ENCODE assay signal across 11 cellular contexts in the genomic region with DNA sequence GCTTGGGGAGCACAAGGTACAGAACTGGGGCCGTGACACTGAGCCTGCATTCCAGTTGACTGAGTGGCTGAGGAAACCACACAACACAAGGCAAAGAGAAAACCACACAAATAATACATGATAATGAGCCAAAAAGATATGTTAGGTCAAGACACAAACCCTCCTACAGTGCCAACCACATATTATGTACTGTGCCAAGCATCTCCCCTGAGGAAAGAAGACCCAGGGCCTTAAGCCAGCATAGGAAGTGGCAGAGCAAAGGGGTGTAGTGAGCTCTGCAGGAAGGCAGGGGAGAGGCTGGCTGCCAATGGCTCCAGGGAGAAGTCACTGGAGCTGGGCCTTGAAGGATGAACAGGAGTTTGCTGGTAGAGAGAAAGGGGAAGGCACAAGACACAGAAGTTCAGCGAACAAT. TPM values are rescaled to one million over a fixed set of nuclear protein-coding genes. Genes with fewer than 3 reads are reported as not detected.
DNase-seq lines count a peak whose midpoint lies in the region; ATAC-seq and TF ChIP-seq lines count a peak whose summit lies in the region.
"Had no signal": no experiment of that assay in that cellular context is flagged by ENCODE, and none has a peak within 500 bp of the region (broad histone marks: within the 10 kb centered on the region; RNA-seq: fewer than 3 reads in every experiment).

No MANE protein-coding gene starts in this region.

- DNase-seq in CD8-positive, alpha-beta memory T cell, result no peak
- DNase-seq in Kasumi-1 (lab: John Stamatoyannopoulos, UW), result peak; percentile 56 to 68
- DNase-seq in amniotic stem cell (lab: John Stamatoyannopoulos, UW), result peak; percentile 23
- DNase-seq in mesothelial cell of epicardium (ENCODE audit: low spot score in 2 of 2, unreplicated experiment in 2 of 2), result no peak
- no peak for DNase-seq in prostate gland (ENCODE audit: low spot score)
- no peak for DNase-seq in NCI-H1092 (lab: John Stamatoyannopoulos, UW)
- no peak for DNase-seq in WERI-Rb-1
- DNase-seq: activated CD4-positive, CD25-positive, alpha-beta regulatory T cell; central memory CD4-positive, alpha-beta T cell; small intestine had no signal

- H3K4me1 ChIP-seq in CD8-positive, alpha-beta memory T cell (ENCODE audit: insufficient read depth, low read length), result peaks cover 23% of the 10 kb centered on the region
- no peaks in the 10 kb centered on the region for H3K4me1 ChIP-seq in prostate gland (replicated peaks)

- POLR2A ChIA-PET in CD8-positive, alpha-beta memory T cell (lab: Charles Lee), result interaction anchor here (0.6 kb wide), 1 partner anchor 16 kb away, joined by 4 read pairs; no protein-coding TSS in a partner anchor

- 86% methylated on average over 2 of the region's 2 CpGs for WGBS in prostate gland

- TF ChIP-seq POLR2A in prostate gland (IDR thresholded peaks at IDR 0.05), result no peak

- no peaks in the 10 kb centered on the region for H3K36me3 ChIP-seq in CD8-positive, alpha-beta memory T cell (ENCODE audit: insufficient read depth, low read length)
- no peaks in the 10 kb centered on the region for H3K36me3 ChIP-seq in prostate gland
- no peaks in the 10 kb centered on the region; the same call in 1 of the 2 replicates for H3K36me3 ChIP-seq in WERI-Rb-1

- H3K36me3 Mint-ChIP-seq in CD8-positive, alpha-beta memory T cell, result peaks cover 0 to 3% (median 3%) of the 10 kb centered on the region in 3 donors
- H3K36me3 Mint-ChIP-seq in mesothelial cell of epicardium, result peaks cover 14% of the 10 kb centered on the region

- no peak for ATAC-seq in GM18909 (IDR thresholded peaks at IDR 0.05; ENCODE audit: poor library complexity, unreplicated experiment)

- intact Hi-C loops in prostate gland (cut with DNase I), result no loop called here

- no peaks in the 10 kb centered on the region for H3K27me3 Mint-ChIP-seq in CD8-positive, alpha-beta memory T cell
- H3K27me3 Mint-ChIP-seq in mesothelial cell of epicardium (ENCODE audit: low read depth), result no peaks in the 10 kb centered on the region

- no peaks in the 10 kb centered on the region for H3K9me3 Mint-ChIP-seq in CD8-positive, alpha-beta memory T cell
- no peaks in the 10 kb centered on the region for H3K9me3 Mint-ChIP-seq in mesothelial cell of epicardium

- H3K4me1 Mint-ChIP-seq in CD8-positive, alpha-beta memory T cell, result peaks cover 19 to 29% (median 29%) of the 10 kb centered on the region in 3 donors
- peaks cover 13% of the 10 kb centered on the region for H3K4me1 Mint-ChIP-seq in mesothelial cell of epicardium

- CTCF ChIA-PET in CD8-positive, alpha-beta memory T cell (lab: Charles Lee), result interaction anchor here (1.0 to 1.6 kb wide), 3 partner anchors 8 to 266 kb away, joined by 3 read pairs; no protein-coding TSS in a partner anchor

- H3K4me3 ChIP-seq in CD8-positive, alpha-beta memory T cell (ENCODE audit: low read length), result no peak overlapping the region
- H3K4me3 ChIP-seq in prostate gland (no peak overlapping the region), WERI-Rb-1 (ENCODE audit: low read depth, low read length) (no peak overlapping the region)

- no peak for TF ChIP-seq CTCF in mesothelial cell of epicardium (IDR thresholded peaks at IDR 0.05; ENCODE audit: unreplicated experiment)
- no peak for TF ChIP-seq CTCF in prostate gland (IDR thresholded peaks at IDR 0.05)
- TF ChIP-seq CTCF in WERI-Rb-1 (IDR thresholded peaks at IDR 0.05; ENCODE audit: low read depth, low read length), result no peak

- H3K4me3 Mint-ChIP-seq in CD8-positive, alpha-beta memory T cell, result peak overlapping the region in 6 of 7 donors; percentile 49 to 86 (median 69)
- no peak overlapping the region for H3K4me3 Mint-ChIP-seq in mesothelial cell of epicardium

- H3K27me3 ChIP-seq in CD8-positive, alpha-beta memory T cell (ENCODE audit: insufficient read depth, low read length, poor library complexity, severe bottlenecking), result no peaks in the 10 kb centered on the region
- no peaks in the 10 kb centered on the region for H3K27me3 ChIP-seq in prostate gland (replicated peaks; ENCODE audit: insufficient read depth)
- H3K27me3 ChIP-seq in WERI-Rb-1 (ENCODE audit: insufficient read depth, low read depth, severe bottlenecking), result no peaks in the 10 kb centered on the region

- H3K9me3 ChIP-seq in CD8-positive, alpha-beta memory T cell (ENCODE audit: low read length), result no peaks in the 10 kb centered on the region
- no peaks in the 10 kb centered on the region for H3K9me3 ChIP-seq in prostate gland
- no peaks in the 10 kb centered on the region for H3K9me3 ChIP-seq in WERI-Rb-1 (ENCODE audit: severe bottlenecking)

- H3K27ac Mint-ChIP-seq in CD8-positive, alpha-beta memory T cell, result peak overlapping the region; percentile 85 to 97 (median 94)
- H3K27ac Mint-ChIP-seq in mesothelial cell of epicardium, result peak overlapping the region; percentile 42

- peak overlapping the region; percentile 39 for H3K27ac ChIP-seq in CD8-positive, alpha-beta memory T cell (ENCODE audit: low read depth, low read length)
- H3K27ac ChIP-seq in prostate gland (no peak overlapping the region), WERI-Rb-1 (no peak overlapping the region)

RNA-seq across cellular contexts. Expression of a gene that starts 28.2 kb away (rescaled TPM):
- 10 to 100 TPM in 1 of 2 experiments, 1 to 10 TPM in 1; 9.1 to 10.7 TPM for total RNA-seq in CD8-positive, alpha-beta memory T cell
- polyA plus RNA-seq in CD8-positive, alpha-beta memory T cell, result 12.9 TPM
- total RNA-seq in mesothelial cell of epicardium (49.7 to 52.6 TPM (median 51.5 TPM) in 3 replicates), prostate gland (100 to 1,000 TPM in 1 of 2 donors, 10 to 100 TPM in 1; 56.9 to 101 TPM)

RNA-seq across cellular contexts. Expression of a gene that starts 58.1 kb away (rescaled TPM):
- total RNA-seq in CD8-positive, alpha-beta memory T cell, result 10 to 100 TPM; 38.4 to 40.8 TPM
- 48.2 TPM for polyA plus RNA-seq in CD8-positive, alpha-beta memory T cell
- 125 to 127 TPM (median 127 TPM) in 3 replicates for total RNA-seq in mesothelial cell of epicardium
- total RNA-seq in prostate gland, result 100 to 1,000 TPM; 133 to 230 TPM

Comparison
In these comparisons a context has a peak if more than half of its experiments do, and no peak if none do; other contexts are left out.
1. DNase-seq: peak in Kasumi-1 (2 of 2) and amniotic stem cell (single experiment); none in CD8-positive, alpha-beta memory T cell (0 of 5), mesothelial cell of epicardium (0 of 2), prostate gland (single experiment), NCI-H1092 (single experiment) and WERI-Rb-1 (single experiment).